In the genomic region with DNA sequence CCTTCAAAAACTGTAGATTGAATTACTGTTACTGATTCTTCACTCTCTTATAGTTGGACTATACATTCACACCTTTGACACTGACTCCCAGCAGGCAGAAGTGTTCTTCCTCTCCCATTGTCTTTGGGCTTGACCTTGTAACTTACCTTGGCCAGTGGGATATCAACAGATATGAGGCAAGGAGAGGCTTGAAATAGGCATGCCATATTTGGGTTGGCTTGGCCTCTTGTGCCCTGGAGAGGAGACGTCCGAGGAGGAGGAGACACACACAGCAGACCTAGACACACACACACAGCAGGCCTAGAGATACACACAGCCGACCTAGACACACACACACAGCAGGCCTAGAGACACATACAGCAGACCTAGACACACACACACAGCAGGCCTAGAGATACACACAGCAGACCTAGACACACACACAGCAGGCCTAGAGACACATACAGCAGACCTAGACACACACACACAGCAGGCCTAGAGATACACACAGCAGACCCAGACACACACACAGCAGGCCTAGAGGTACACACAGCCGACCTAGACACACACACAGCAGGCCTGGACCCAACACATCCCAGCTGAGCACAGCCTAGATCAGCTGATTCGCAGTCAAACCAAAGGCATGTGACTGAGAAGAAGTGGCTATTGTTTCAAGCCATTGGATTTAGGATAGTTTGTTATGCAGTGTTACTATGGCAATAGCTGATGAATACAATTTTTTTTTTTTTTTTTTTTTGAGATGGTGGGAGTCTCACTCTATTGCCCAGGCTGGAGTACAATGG, we compare ENCODE assay signal across 18 cellular contexts. TPM values are rescaled to one million over a fixed set of nuclear protein-coding genes. Genes with fewer than 3 reads are reported as not detected.
A peak's percentile ranks its signal among the peaks of the same experiment; 100 is the strongest.
DNase-seq lines count a peak whose midpoint lies in the region; ATAC-seq, FAIRE-seq and TF ChIP-seq lines count a peak whose summit lies in the region.
"Had no signal": no experiment of that assay in that cellular context is flagged by ENCODE, and none has a peak within 500 bp of the region (broad histone marks: within the 10 kb centered on the region; RNA-seq: fewer than 3 reads in every experiment).

No MANE protein-coding gene starts in this region.

- no peak overlapping the region for H3K27ac Mint-ChIP-seq in activated T-helper 2 cell treated with anti-CD3 and anti-CD28 coated beads, Interferon-gamma antibody, Interleukin-2, Interleukin-4, amounts not matched to agents 10 μg/mL and 5 μg/mL and 100 μg/mL, durations not matched to agents 14 hours and 24 hours and 36 hours
- H3K27ac Mint-ChIP-seq: activated CD4-positive, alpha-beta T cell treated with anti-CD3 and anti-CD28 coated beads, Interleukin-2, amount 10 ng/mL, durations not matched to agents 24 days and 14 days; activated naive CD8-positive, alpha-beta T cell treated with anti-CD3 and anti-CD28 coated beads, Interleukin-2, amount 10 ng/mL, durations not matched to agents 7 days and 5 days; T-helper 2 cell treated with Interferon-gamma antibody and Interleukin-4, amounts not matched to agents 5 μg/mL and 100 μg/mL, for 36 hours had no signal

- H3K27me3 Mint-ChIP-seq in activated T-helper 2 cell treated with anti-CD3 and anti-CD28 coated beads, Interferon-gamma antibody, Interleukin-2, Interleukin-4, amounts not matched to agents 10 μg/mL and 5 μg/mL and 100 μg/mL, durations not matched to agents 14 hours and 24 hours and 36 hours (ENCODE audit: low read depth), result no peaks in the 10 kb centered on the region
- H3K27me3 Mint-ChIP-seq: activated CD4-positive, alpha-beta T cell treated with anti-CD3 and anti-CD28 coated beads, Interleukin-2, amount 10 ng/mL, durations not matched to agents 24 days and 14 days had no signal

- H3K9me3 Mint-ChIP-seq in activated T-helper 2 cell treated with anti-CD3 and anti-CD28 coated beads, Interferon-gamma antibody, Interleukin-2, Interleukin-4, amounts not matched to agents 10 μg/mL and 5 μg/mL and 100 μg/mL, durations not matched to agents 14 hours and 24 hours and 36 hours, result no peaks in the 10 kb centered on the region
- H3K9me3 Mint-ChIP-seq: activated CD4-positive, alpha-beta T cell treated with anti-CD3 and anti-CD28 coated beads, Interleukin-2, amount 10 ng/mL, durations not matched to agents 24 days and 14 days; activated naive CD8-positive, alpha-beta T cell treated with anti-CD3 and anti-CD28 coated beads, Interleukin-2, amount 10 ng/mL, durations not matched to agents 7 days and 5 days; T-helper 2 cell treated with Interferon-gamma antibody and Interleukin-4, amounts not matched to agents 5 μg/mL and 100 μg/mL, for 36 hours had no signal

- TF ChIP-seq CTCF in VCaP (conservative IDR thresholded peaks at IDR 0.05) (no peak), omental fat pad (IDR thresholded peaks at IDR 0.05) (no peak)

- DNase-seq in Right ventricle myocardium superior (no peak), cardiac septum (ENCODE audit: low spot score) (no peak), left ventricle myocardium superior (no peak), urothelium cell line (ENCODE audit: low spot score) (peak; percentile 58), omental fat pad (ENCODE audit: low spot score) (no peak), DMS79 treated with DMSO at 0.1 percent for 48 hours (lab: John Stamatoyannopoulos, UW) (no peak)
- no peak for DNase-seq in activated T-helper 2 cell treated with anti-CD3 and anti-CD28 coated beads, Interferon-gamma antibody, Interleukin-2, Interleukin-4, amounts not matched to agents 10 μg/mL and 5 μg/mL and 100 μg/mL, durations not matched to agents 14 hours and 24 hours and 36 hours (ENCODE audit: low spot score)
- DNase-seq: activated CD4-positive, alpha-beta T cell treated with anti-CD3 and anti-CD28 coated beads, Interleukin-2, amount 10 ng/mL, durations not matched to agents 24 days and 14 days; activated naive CD8-positive, alpha-beta T cell treated with anti-CD3 and anti-CD28 coated beads, Interleukin-2, amount 10 ng/mL, durations not matched to agents 7 days and 5 days; activated T-cell treated with anti-CD3 and anti-CD28 coated beads for 4 hours; glutamatergic neuron; NCI-H1694 treated with DMSO at 0.1 percent for 48 hours; ovary; spleen; stimulated activated naive CD8-positive, alpha-beta T cell treated with anti-CD3 and anti-CD28 coated beads, Interleukin-15, Interleukin-2, amounts not matched to agents 100 U/mL and 50 U/mL, for 24 hours; upper lobe of right lung had no signal

- H3K4me3 Mint-ChIP-seq in activated T-helper 2 cell treated with anti-CD3 and anti-CD28 coated beads, Interferon-gamma antibody, Interleukin-2, Interleukin-4, amounts not matched to agents 10 μg/mL and 5 μg/mL and 100 μg/mL, durations not matched to agents 14 hours and 24 hours and 36 hours (ENCODE audit: low read depth), result no peak overlapping the region
- H3K4me3 Mint-ChIP-seq: activated CD4-positive, alpha-beta T cell treated with anti-CD3 and anti-CD28 coated beads, Interleukin-2, amount 10 ng/mL, durations not matched to agents 24 days and 14 days; activated naive CD8-positive, alpha-beta T cell treated with anti-CD3 and anti-CD28 coated beads, Interleukin-2, amount 10 ng/mL, durations not matched to agents 7 days and 5 days; T-helper 2 cell treated with Interferon-gamma antibody and Interleukin-4, amounts not matched to agents 5 μg/mL and 100 μg/mL, for 36 hours had no signal

- no peaks in the 10 kb centered on the region for H3K36me3 Mint-ChIP-seq in activated T-helper 2 cell treated with anti-CD3 and anti-CD28 coated beads, Interferon-gamma antibody, Interleukin-2, Interleukin-4, amounts not matched to agents 10 μg/mL and 5 μg/mL and 100 μg/mL, durations not matched to agents 14 hours and 24 hours and 36 hours (ENCODE audit: low read depth)
- H3K36me3 Mint-ChIP-seq: activated naive CD8-positive, alpha-beta T cell treated with anti-CD3 and anti-CD28 coated beads, Interleukin-2, amount 10 ng/mL, durations not matched to agents 7 days and 5 days had no signal

- peaks cover 2% of the 10 kb centered on the region for H3K4me1 Mint-ChIP-seq in activated T-helper 2 cell treated with anti-CD3 and anti-CD28 coated beads, Interferon-gamma antibody, Interleukin-2, Interleukin-4, amounts not matched to agents 10 μg/mL and 5 μg/mL and 100 μg/mL, durations not matched to agents 14 hours and 24 hours and 36 hours (ENCODE audit: low read depth)
- H3K4me1 Mint-ChIP-seq: activated naive CD8-positive, alpha-beta T cell treated with anti-CD3 and anti-CD28 coated beads, Interleukin-2, amount 10 ng/mL, durations not matched to agents 7 days and 5 days had no signal

- peak; percentile 76 for ATAC-seq in Right ventricle myocardium superior (ENCODE audit: poor library complexity)
- peak; percentile 85 for ATAC-seq in left ventricle myocardium superior
- no peak for ATAC-seq in omental fat pad (ENCODE audit: low FRiP score)
- ATAC-seq: stimulated activated naive CD8-positive, alpha-beta T cell treated with anti-CD3 and anti-CD28 coated beads, Interleukin-15, Interleukin-2, amounts not matched to agents 100 U/mL and 50 U/mL, for 24 hours; upper lobe of right lung had no signal

- FAIRE-seq in urothelium cell line (lab: Jason Lieb, UNC), result peak; percentile 99

- intact Hi-C loops in Right ventricle myocardium superior (cut with DNase I), result no loop called here
- intact Hi-C loops in cardiac septum (cut with DNase I), result no loop called here
- intact Hi-C loops in left ventricle myocardium superior (cut with micrococcal nuclease), result no loop called here
- intact Hi-C loops in activated T-helper 2 cell treated with anti-CD3 and anti-CD28 coated beads, Interferon-gamma antibody, Interleukin-2, Interleukin-4, amounts not matched to agents 10 μg/mL and 5 μg/mL and 100 μg/mL, durations not matched to agents 14 hours and 24 hours and 36 hours (cut with micrococcal nuclease), result no loop called here

- peak overlapping the region; percentile 87 for H3K27ac ChIP-seq in VCaP
- H3K27ac ChIP-seq: ovary, spleen, upper lobe of right lung had no signal

RNA-seq across cellular contexts. Expression of gene GNA12, which starts 12.5 kb away (rescaled TPM):
- total RNA-seq in Right ventricle myocardium superior (40.6 TPM), cardiac septum (33.7 TPM), left ventricle myocardium superior (40.4 TPM), omental fat pad (10 to 100 TPM; 26.3 to 54.8 (median 36.9) TPM)
- total RNA-seq in activated T-helper 2 cell treated with anti-CD3 and anti-CD28 coated beads, Interferon-gamma antibody, Interleukin-2, Interleukin-4, amounts not matched to agents 10 μg/mL and 5 μg/mL and 100 μg/mL, durations not matched to agents 14 hours and 24 hours and 36 hours, result 40.9 and 41.4 TPM in 2 replicates
